8 cellular contexts compared by ENCODE assay signal in genomic region chr10:132942740-132943554, GRCh38. TPM values are rescaled to one million over a fixed set of nuclear protein-coding genes. Genes with fewer than 3 reads are reported as not detected.
DNase-seq lines count a peak whose midpoint lies in the region; ATAC-seq, FAIRE-seq and TF ChIP-seq lines count a peak whose summit lies in the region.

No MANE protein-coding gene starts in this region.

- no peaks in the 10 kb centered on the region for H3K79me1 ChIP-seq in trophoblast cell (ENCODE audit: low read length)

- TF ChIP-seq CTCF in CD8-positive, alpha-beta T cell (IDR thresholded peaks at IDR 0.05): no peak
- TF ChIP-seq CTCF in WTC11 (IDR thresholded peaks at IDR 0.05): no peak
- TF ChIP-seq CTCF in cardiac muscle cell (IDR thresholded peaks at IDR 0.05; ENCODE audit: low read depth, low read length): no peak

- H2AFZ ChIP-seq in trophoblast cell (ENCODE audit: insufficient read depth, low read length, poor library complexity): no peak overlapping the region

- H3K4me3 Mint-ChIP-seq in CD8-positive, alpha-beta T cell: peak overlapping the region; percentile 72
- H3K4me3 Mint-ChIP-seq in WTC11: peak overlapping the region; percentile 83

- CTCF ChIA-PET in CD8-positive, alpha-beta T cell (lab: Charles Lee): no interaction called here
- CTCF ChIA-PET in WTC11 (lab: Charles Lee): no interaction called here

- WGBS in trophoblast cell (ENCODE audit: extremely low coverage, insufficient coverage, insufficient read length): no CpG with 5 or more reads among the region's 60 CpGs

- H3K9me3 ChIP-seq in CD8-positive, alpha-beta T cell (ENCODE audit: low read length): no peaks in the 10 kb centered on the region
- no peaks in the 10 kb centered on the region for H3K9me3 ChIP-seq in cardiac muscle cell (ENCODE audit: low read depth)
- H3K9me3 ChIP-seq in trophoblast cell (ENCODE audit: insufficient read depth, low read depth, low read length): peaks cover 5% of the 10 kb centered on the region

- no peak for ATAC-seq in CD8-positive, alpha-beta T cell
- peak; percentile 8; the same call in 1 of the 2 replicates for ATAC-seq in WTC11

- no peak overlapping the region for H3K27ac Mint-ChIP-seq in CD8-positive, alpha-beta T cell
- H3K27ac Mint-ChIP-seq in WTC11: peak overlapping the region; percentile 67; the same call in 1 of the 2 replicates

- H3K9ac ChIP-seq in trophoblast cell (ENCODE audit: low read length): no peak overlapping the region

- no peaks in the 10 kb centered on the region for H3K9me3 Mint-ChIP-seq in CD8-positive, alpha-beta T cell
- peaks cover 3% of the 10 kb centered on the region for H3K9me3 Mint-ChIP-seq in WTC11

- FAIRE-seq in urothelium cell line (lab: Jason Lieb, UNC): no peak

- no peaks in the 10 kb centered on the region for H3K4me1 ChIP-seq in CD8-positive, alpha-beta T cell (ENCODE audit: insufficient read depth, low read length)
- H3K4me1 ChIP-seq in cardiac muscle cell (ENCODE audit: low read depth): no peaks in the 10 kb centered on the region
- peaks cover 0 to 2% of the 10 kb centered on the region in 2 experiments for H3K4me1 ChIP-seq in trophoblast cell (ENCODE audit: control insufficient read depth in 1 of 2, insufficient read depth in 2 of 2, low read length in 2 of 2)

- no peaks in the 10 kb centered on the region for H3K79me2 ChIP-seq in trophoblast cell (ENCODE audit: control insufficient read depth, insufficient read depth, low read length, poor library complexity)

- H3K27ac ChIP-seq in CD8-positive, alpha-beta T cell (ENCODE audit: low read depth, low read length): no peak overlapping the region
- H3K27ac ChIP-seq in cardiac muscle cell (no peak overlapping the region), trophoblast cell (ENCODE audit: low read depth, low read length) (no peak overlapping the region)

- H3K23ac ChIP-seq in trophoblast cell (ENCODE audit: low read length): no peak overlapping the region

- no peaks in the 10 kb centered on the region for H3K36me3 ChIP-seq in CD8-positive, alpha-beta T cell (ENCODE audit: insufficient read depth, low read length)
- H3K36me3 ChIP-seq in cardiac muscle cell (no peaks in the 10 kb centered on the region), trophoblast cell (ENCODE audit: control insufficient read depth in 1 of 2, insufficient read depth in 2 of 2, low read length in 2 of 2) (no peaks in the 10 kb centered on the region)

- no peak overlapping the region for H2BK120ac ChIP-seq in trophoblast cell (ENCODE audit: insufficient read depth, low read length, poor library complexity)

- POLR2A ChIA-PET in CD8-positive, alpha-beta T cell (lab: Charles Lee): no interaction called here
- POLR2A ChIA-PET in WTC11 (lab: Charles Lee): no interaction called here

- no peak overlapping the region for H3K14ac ChIP-seq in trophoblast cell (ENCODE audit: low read length)

- H3K4ac ChIP-seq in trophoblast cell (ENCODE audit: low read depth, low read length): no peak overlapping the region

- H3K4me3 ChIP-seq in CD8-positive, alpha-beta T cell (ENCODE audit: low read depth, low read length): no peak overlapping the region
- H3K4me3 ChIP-seq in cardiac muscle cell: peak overlapping the region; percentile 66
- peak overlapping the region; percentile 72 for H3K4me3 ChIP-seq in trophoblast cell (ENCODE audit: low read depth, low read length)

- no peak overlapping the region for H4K91ac ChIP-seq in trophoblast cell (ENCODE audit: low read depth, low read length)

- H2BK5ac ChIP-seq in trophoblast cell (ENCODE audit: low read depth, low read length, poor library complexity): no peak overlapping the region

- intact Hi-C loops in CD8-positive, alpha-beta T cell (cut with DNase I, micrococcal nuclease): no loop called here

- H3K27me3 ChIP-seq in CD8-positive, alpha-beta T cell (ENCODE audit: insufficient read depth, low read length): peaks cover 6% of the 10 kb centered on the region
- peaks cover 11% of the 10 kb centered on the region for H3K27me3 ChIP-seq in cardiac muscle cell
- no peaks in the 10 kb centered on the region for H3K27me3 ChIP-seq in trophoblast cell (ENCODE audit: insufficient read depth, low read length)

- no peak for DNase-seq in CD8-positive, alpha-beta T cell
- DNase-seq in WTC11 (ENCODE audit: low spot score) (no peak), cardiac muscle cell (ENCODE audit: low read depth in 1 of 2, low spot score in 1 of 2) (no peak), trophoblast cell (no peak), SK-N-DZ (ENCODE audit: low spot score) (no peak), OCI-M1 (lab: John Stamatoyannopoulos, UW) (no peak), urothelium cell line (ENCODE audit: low spot score) (no peak), NOMO-1 treated with DMSO at 0.1 percent for 48 hours (lab: John Stamatoyannopoulos, UW; ENCODE audit: unreplicated experiment) (no peak)

- H3K18ac ChIP-seq in trophoblast cell (ENCODE audit: low read length): no peak overlapping the region

- peak overlapping the region; percentile 38 for H4K8ac ChIP-seq in trophoblast cell (ENCODE audit: low read depth, low read length)

- H3K4me2 ChIP-seq in trophoblast cell (ENCODE audit: low read length): peak overlapping the region; percentile 69

- H4K12ac ChIP-seq in trophoblast cell (ENCODE audit: low read depth, low read length): peak overlapping the region; percentile 16

- H3K36me3 Mint-ChIP-seq in CD8-positive, alpha-beta T cell: no peaks in the 10 kb centered on the region
- no peaks in the 10 kb centered on the region for H3K36me3 Mint-ChIP-seq in WTC11

- peaks cover 53% of the 10 kb centered on the region for H3K27me3 Mint-ChIP-seq in CD8-positive, alpha-beta T cell (ENCODE audit: low read depth)
- peaks cover 3% of the 10 kb centered on the region; the same call in 1 of the 2 replicates for H3K27me3 Mint-ChIP-seq in WTC11 (ENCODE audit: low read depth)

- no peak overlapping the region for H2AK5ac ChIP-seq in trophoblast cell (ENCODE audit: low read length)

- H3K4me1 Mint-ChIP-seq in CD8-positive, alpha-beta T cell (ENCODE audit: low read depth): peaks cover 8% of the 10 kb centered on the region
- peaks cover 9% of the 10 kb centered on the region for H3K4me1 Mint-ChIP-seq in WTC11

- H2BK12ac ChIP-seq in trophoblast cell (ENCODE audit: low read length): no peak overlapping the region

TF ChIP-seq in WTC11, 78 proteins besides CTCF, POLR2A, EP300 and RAD21:
- TF ChIP-seq, protein P1, sequence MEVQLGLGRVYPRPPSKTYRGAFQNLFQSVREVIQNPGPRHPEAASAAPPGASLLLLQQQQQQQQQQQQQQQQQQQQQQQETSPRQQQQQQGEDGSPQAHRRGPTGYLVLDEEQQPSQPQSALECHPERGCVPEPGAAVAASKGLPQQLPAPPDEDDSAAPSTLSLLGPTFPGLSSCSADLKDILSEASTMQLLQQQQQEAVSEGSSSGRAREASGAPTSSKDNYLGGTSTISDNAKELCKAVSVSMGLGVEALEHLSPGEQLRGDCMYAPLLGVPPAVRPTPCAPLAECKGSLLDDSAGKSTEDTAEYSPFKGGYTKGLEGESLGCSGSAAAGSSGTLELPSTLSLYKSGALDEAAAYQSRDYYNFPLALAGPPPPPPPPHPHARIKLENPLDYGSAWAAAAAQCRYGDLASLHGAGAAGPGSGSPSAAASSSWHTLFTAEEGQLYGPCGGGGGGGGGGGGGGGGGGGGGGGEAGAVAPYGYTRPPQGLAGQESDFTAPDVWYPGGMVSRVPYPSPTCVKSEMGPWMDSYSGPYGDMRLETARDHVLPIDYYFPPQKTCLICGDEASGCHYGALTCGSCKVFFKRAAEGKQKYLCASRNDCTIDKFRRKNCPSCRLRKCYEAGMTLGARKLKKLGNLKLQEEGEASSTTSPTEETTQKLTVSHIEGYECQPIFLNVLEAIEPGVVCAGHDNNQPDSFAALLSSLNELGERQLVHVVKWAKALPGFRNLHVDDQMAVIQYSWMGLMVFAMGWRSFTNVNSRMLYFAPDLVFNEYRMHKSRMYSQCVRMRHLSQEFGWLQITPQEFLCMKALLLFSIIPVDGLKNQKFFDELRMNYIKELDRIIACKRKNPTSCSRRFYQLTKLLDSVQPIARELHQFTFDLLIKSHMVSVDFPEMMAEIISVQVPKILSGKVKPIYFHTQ (CRISPR knock-in tag; IDR thresholded peaks at IDR 0.05): no peak
- no peak; the same call in 1 of the 2 replicates for TF ChIP-seq ETV6 (CRISPR knock-in tag; IDR thresholded peaks at IDR 0.05)
- TF ChIP-seq, protein P2, sequence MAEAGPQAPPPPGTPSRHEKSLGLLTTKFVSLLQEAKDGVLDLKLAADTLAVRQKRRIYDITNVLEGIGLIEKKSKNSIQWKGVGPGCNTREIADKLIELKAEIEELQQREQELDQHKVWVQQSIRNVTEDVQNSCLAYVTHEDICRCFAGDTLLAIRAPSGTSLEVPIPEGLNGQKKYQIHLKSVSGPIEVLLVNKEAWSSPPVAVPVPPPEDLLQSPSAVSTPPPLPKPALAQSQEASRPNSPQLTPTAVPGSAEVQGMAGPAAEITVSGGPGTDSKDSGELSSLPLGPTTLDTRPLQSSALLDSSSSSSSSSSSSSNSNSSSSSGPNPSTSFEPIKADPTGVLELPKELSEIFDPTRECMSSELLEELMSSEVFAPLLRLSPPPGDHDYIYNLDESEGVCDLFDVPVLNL (CRISPR knock-in tag; IDR thresholded peaks at IDR 0.05; ENCODE audit: borderline replicate concordance, low read depth): 0 out of 2 replicates have a peak, but pooled peaks have one; percentile 16
- TF ChIP-seq MYBL2 (CRISPR knock-in tag; IDR thresholded peaks at IDR 0.05): no peak
- TF ChIP-seq NFE2L1 (CRISPR knock-in tag; IDR thresholded peaks at IDR 0.05): no peak
- 0 out of 2 replicates have a peak, but pooled peaks have one; percentile 12 for TF ChIP-seq ZNF423 (CRISPR knock-in tag; IDR thresholded peaks at IDR 0.05)
- no peak for TF ChIP-seq SOX15 (CRISPR knock-in tag; IDR thresholded peaks at IDR 0.05)

RNA-seq across cellular contexts. Expression of gene CFAP46, which starts 0.6 kb away (rescaled TPM):
- not detected for total RNA-seq in CD8-positive, alpha-beta T cell
- total RNA-seq in WTC11 (2021): 2.9 to 3.4 TPM (median 3.3 TPM) in 3 replicates
- 2.8 and 3.0 TPM in 2 replicates for total RNA-seq in cardiac muscle cell
- polyA plus RNA-seq in cardiac muscle cell: 4.5 and 5.5 TPM in 2 replicates
- 0.50 and 0.64 TPM in 2 replicates for polyA plus RNA-seq in trophoblast cell (2013)
- 0.02 and 0.08 TPM in 2 replicates for polyA plus RNA-seq in SK-N-DZ (2014; cell fraction: cytosol; rRNA removed)
- not detected in 2 replicates for polyA plus RNA-seq in SK-N-DZ (2014; cell fraction: nucleus; rRNA removed)
